ENCODE assay signal across 23 cellular contexts in the genomic region with DNA sequence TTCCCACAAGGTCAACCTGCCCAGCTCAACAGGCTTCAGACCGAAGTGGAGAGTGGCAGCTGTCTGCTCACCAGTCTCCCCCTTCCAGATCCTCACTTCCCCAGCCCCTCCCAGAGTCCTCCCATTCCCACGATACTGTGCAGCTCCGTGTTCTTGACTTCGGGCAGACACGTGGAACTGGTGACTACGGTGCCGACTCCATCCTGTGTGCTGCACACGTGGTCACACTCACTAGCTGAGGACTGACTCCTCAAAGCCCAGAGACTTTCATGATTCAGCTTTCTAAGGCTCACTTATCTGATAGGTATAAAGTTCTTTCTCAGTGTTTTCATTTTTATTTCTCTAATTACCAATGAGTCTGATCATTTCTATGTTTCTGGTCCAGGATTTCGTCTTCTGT. TPM values are rescaled to one million over a fixed set of nuclear protein-coding genes. Genes with fewer than 3 reads are reported as not detected.
A peak's percentile ranks its signal among the peaks of the same experiment; 100 is the strongest.
DNase-seq lines count a peak whose midpoint lies in the region; ATAC-seq, FAIRE-seq and TF ChIP-seq lines count a peak whose summit lies in the region.
"Had no signal": no experiment of that assay in that cellular context is flagged by ENCODE, and none has a peak within 500 bp of the region (broad histone marks: within the 10 kb centered on the region; RNA-seq: fewer than 3 reads in every experiment).

No MANE protein-coding gene starts in this region.

- TF ChIP-seq EP300 in HepG2 (IDR thresholded peaks at IDR 0.05; ENCODE audit: low read depth in 2 of 2, low read length in 2 of 2) (no peak), HepG2 (CRISPR knock-in tag; IDR thresholded peaks at IDR 0.05; ENCODE audit: borderline replicate concordance) (no peak)

- no peaks in the 10 kb centered on the region for H3K79me1 ChIP-seq in neuronal stem cell (ENCODE audit: low read depth, low read length)

- 40% methylated on average over 3 of the region's 9 CpGs for WGBS in HepG2 (ENCODE audit: low lambda C conversion rate)
- WGBS in right lobe of liver (ENCODE audit: insufficient coverage, low coverage, low lambda C conversion rate, missing lambda C conversion rate) = 60% methylated on average over 2 of the region's 9 CpGs
- no CpG with 5 or more reads among the region's 9 CpGs for WGBS in neuronal stem cell (ENCODE audit: extremely low coverage in 2 of 2, insufficient read length in 2 of 2, insufficient replicate concordance in 1 of 2), 2 donors
- 91% methylated on average over 9 of the region's 9 CpGs for WGBS in aorta, 2 donors

- DNase-seq in HepG2 (ENCODE audit: low spot score) = no peak
- no peak for DNase-seq in right lobe of liver
- DNase-seq in islet precursor cell = peak; percentile 33
- no peak for DNase-seq in neuronal stem cell (ENCODE audit: low spot score)
- DNase-seq in aorta = no peak
- DNase-seq in activated naive CD4-positive, alpha-beta T cell treated with anti-CD3 and anti-CD28 coated beads, Interleukin-2, amount 50 U/mL, for 16 hours = no peak
- DNase-seq in NCI-H1436 treated with DMSO at 0.1 percent for 48 hours (lab: John Stamatoyannopoulos, UW) = no peak
- no peak for DNase-seq in natural killer cell treated with Interleukin-12 subunit alpha and Interleukin-12 subunit beta and Interleukin-15 and Interleukin-18, amount 100 ng/mL, for 72 hours (ENCODE audit: low spot score)
- DNase-seq: 8988T; ACHN; AML-193; BE2C; Calu3; CD4-positive, alpha-beta T cell; COR-L47; DMS153; DND-41; GM23248; H9 had no signal

- no peak overlapping the region for H3K9ac ChIP-seq in HepG2 (ENCODE audit: insufficient read depth, low read depth, low read length)
- H3K9ac ChIP-seq in neuronal stem cell (ENCODE audit: low read depth, low read length, poor library complexity) = no peak overlapping the region
- H3K9ac ChIP-seq: BLaER1 treated with 17β-estradiol and CSF1 and Interleukin-3, amounts not matched to agents 10 nM and 100 nM; GM23248 had no signal

- no peaks in the 10 kb centered on the region for H3K9me3 Mint-ChIP-seq in natural killer cell treated with Interleukin-12 subunit alpha and Interleukin-12 subunit beta and Interleukin-15 and Interleukin-18, amount 100 ng/mL, for 72 hours
- H3K9me3 Mint-ChIP-seq: CD4-positive, alpha-beta T cell; H9 had no signal

- H4K91ac ChIP-seq in neuronal stem cell (ENCODE audit: low read depth, low read length, poor library complexity) = no peak overlapping the region

- no peak overlapping the region for H2BK5ac ChIP-seq in neuronal stem cell (ENCODE audit: low read length)

- BruUV-seq in HepG2 (replicated peaks; lab: Mats Ljungman, UMichigan) = no TSS peak

- H3K14ac ChIP-seq in neuronal stem cell (ENCODE audit: low read length) = peak overlapping the region; percentile 95

- no peaks in the 10 kb centered on the region for H3K36me3 Mint-ChIP-seq in natural killer cell treated with Interleukin-12 subunit alpha and Interleukin-12 subunit beta and Interleukin-15 and Interleukin-18, amount 100 ng/mL, for 72 hours
- H3K36me3 Mint-ChIP-seq: CD14-positive monocyte had no signal

- no peak overlapping the region for H4K8ac ChIP-seq in neuronal stem cell (ENCODE audit: low read depth, low read length)

- in situ Hi-C loops in HepG2 (cut with HindIII; ENCODE audit: extremely low pct_ligation_motif_present, low pct_unique_long_range_greater_than_20kb) = no loop called here

- intact Hi-C loops in HepG2 (cut with micrococcal nuclease; ENCODE audit: unreplicated experiment) (no loop called here), right lobe of liver (cut with DNase I) (no loop called here), aorta (cut with DNase I) (no loop called here)

- no peak overlapping the region for H3K4ac ChIP-seq in neuronal stem cell (ENCODE audit: low read length)

- H3K27me3 ChIP-seq in HepG2 (ENCODE audit: control insufficient read depth in 1 of 2, insufficient read depth in 2 of 2, low read length in 2 of 2) = peaks cover 2 to 26% of the 10 kb centered on the region in 2 experiments; a peak in 3 of 5 replicates
- no peaks in the 10 kb centered on the region for H3K27me3 ChIP-seq in right lobe of liver
- no peaks in the 10 kb centered on the region for H3K27me3 ChIP-seq in neuronal stem cell (ENCODE audit: control insufficient read depth in 3 of 3, insufficient read depth in 3 of 3, low read depth in 1 of 3, low read length in 3 of 3)
- H3K27me3 ChIP-seq in aorta (ENCODE audit: control insufficient read depth in 1 of 2, insufficient read depth in 2 of 2, low read length in 1 of 2) = no peaks in the 10 kb centered on the region
- H3K27me3 ChIP-seq: BE2C; BLaER1 treated with 17β-estradiol and CSF1 and Interleukin-3, amounts not matched to agents 10 nM and 100 nM had no signal

- H3K9me3 ChIP-seq in HepG2 (ENCODE audit: low read length) (no peaks in the 10 kb centered on the region), right lobe of liver (no peaks in the 10 kb centered on the region), neuronal stem cell (replicated peaks in 1 of 2; ENCODE audit: control insufficient read depth in 2 of 2, insufficient read depth in 1 of 2, low read depth in 1 of 2, low read length in 2 of 2) (no peaks in the 10 kb centered on the region), aorta (ENCODE audit: control insufficient read depth, low read length) (no peaks in the 10 kb centered on the region)
- H3K9me3 ChIP-seq: A549; BE2C; BLaER1 treated with 17β-estradiol and CSF1 and Interleukin-3, amounts not matched to agents 10 nM and 100 nM had no signal

- no peak for ATAC-seq in HepG2
- no peak for ATAC-seq in right lobe of liver
- peak; percentile 42 for ATAC-seq in aorta (ENCODE audit: low FRiP score)
- no peak for ATAC-seq in natural killer cell treated with Interleukin-12 subunit alpha and Interleukin-12 subunit beta and Interleukin-15 and Interleukin-18, amount 100 ng/mL, for 72 hours

- H2BK15ac ChIP-seq in neuronal stem cell (ENCODE audit: low read length) = no peak overlapping the region

- no peak overlapping the region for H2BK12ac ChIP-seq in neuronal stem cell (ENCODE audit: low read length)

- H3K23ac ChIP-seq in neuronal stem cell (ENCODE audit: low read depth, low read length, poor library complexity) = no peak overlapping the region

- H2AFZ ChIP-seq in HepG2 (ENCODE audit: low read length) = no peak overlapping the region
- no peak overlapping the region for H2AFZ ChIP-seq in neuronal stem cell (ENCODE audit: low read length)
- H2AFZ ChIP-seq: GM23248 had no signal

- H3K18ac ChIP-seq in neuronal stem cell (ENCODE audit: low read length) = no peak overlapping the region

- H3K4me1 Mint-ChIP-seq in natural killer cell treated with Interleukin-12 subunit alpha and Interleukin-12 subunit beta and Interleukin-15 and Interleukin-18, amount 100 ng/mL, for 72 hours (ENCODE audit: low read depth in 2 of 2) = no peaks in the 10 kb centered on the region

- TF ChIP-seq POLR2A in HepG2 (IDR thresholded peaks at IDR 0.05; ENCODE audit: insufficient read depth in 1 of 2, low read depth in 2 of 2, low read length in 2 of 2) (no peak), right lobe of liver (IDR thresholded peaks at IDR 0.05) (no peak)

- H3K79me2 ChIP-seq in HepG2 (ENCODE audit: insufficient read depth, low read length) = no peaks in the 10 kb centered on the region

- H3K4me2 ChIP-seq in HepG2 (ENCODE audit: low read depth, low read length) (no peak overlapping the region), neuronal stem cell (ENCODE audit: insufficient read depth, low read length, poor library complexity, severe bottlenecking) (no peak overlapping the region)
- H3K4me2 ChIP-seq: A549; BLaER1 treated with 17β-estradiol and CSF1 and Interleukin-3, amounts not matched to agents 10 nM and 100 nM had no signal

- no peak overlapping the region for H3K27ac Mint-ChIP-seq in natural killer cell treated with Interleukin-12 subunit alpha and Interleukin-12 subunit beta and Interleukin-15 and Interleukin-18, amount 100 ng/mL, for 72 hours
- H3K27ac Mint-ChIP-seq: CD14-positive monocyte; CD4-positive, alpha-beta T cell; H9 had no signal

- no peaks in the 10 kb centered on the region for H3K36me3 ChIP-seq in HepG2 (replicated peaks in 1 of 2; ENCODE audit: control insufficient read depth in 1 of 2, insufficient read depth in 2 of 2, low read length in 2 of 2)
- no peaks in the 10 kb centered on the region for H3K36me3 ChIP-seq in right lobe of liver
- H3K36me3 ChIP-seq in neuronal stem cell (replicated peaks in 1 of 2; ENCODE audit: control insufficient read depth in 2 of 2, insufficient read depth in 2 of 2, low read length in 2 of 2) = no peaks in the 10 kb centered on the region
- no peaks in the 10 kb centered on the region for H3K36me3 ChIP-seq in aorta (ENCODE audit: control insufficient read depth in 1 of 2, insufficient read depth in 2 of 2, low read length in 1 of 2)
- H3K36me3 ChIP-seq: BE2C; BLaER1 treated with 17β-estradiol and CSF1 and Interleukin-3, amounts not matched to agents 10 nM and 100 nM had no signal

- POLR2A ChIA-PET in HepG2 (lab: Yijun Ruan, JAX) = no interaction called here

- FAIRE-seq in HepG2 (lab: Jason Lieb, UNC) = no peak
- FAIRE-seq: A549, G401.6 had no signal

- H3K4me3 Mint-ChIP-seq in natural killer cell treated with Interleukin-12 subunit alpha and Interleukin-12 subunit beta and Interleukin-15 and Interleukin-18, amount 100 ng/mL, for 72 hours = no peak overlapping the region
- H3K4me3 Mint-ChIP-seq: CD14-positive monocyte; CD4-positive, alpha-beta T cell; H9 had no signal

- no peak overlapping the region for H2AK5ac ChIP-seq in neuronal stem cell (ENCODE audit: low read depth, low read length)

- H4K20me1 ChIP-seq in HepG2 (ENCODE audit: insufficient read depth, low read length) = no peaks in the 10 kb centered on the region
- H4K20me1 ChIP-seq: BLaER1 treated with 17β-estradiol and CSF1 and Interleukin-3, amounts not matched to agents 10 nM and 100 nM had no signal

- H2BK120ac ChIP-seq in neuronal stem cell (ENCODE audit: low read depth, low read length) = no peak overlapping the region

- no peak overlapping the region for H3K4me3 ChIP-seq in HepG2 (replicated peaks in 1 of 3; ENCODE audit: insufficient read depth in 1 of 3, low read depth in 2 of 3, low read length in 3 of 3)
- no peak overlapping the region for H3K4me3 ChIP-seq in right lobe of liver
- H3K4me3 ChIP-seq in neuronal stem cell (ENCODE audit: low read length in 2 of 2) = no peak overlapping the region
- H3K4me3 ChIP-seq in aorta (ENCODE audit: low read length in 2 of 2) = no peak overlapping the region
- H3K4me3 ChIP-seq: A549; BLaER1 treated with 17β-estradiol and CSF1 and Interleukin-3, amounts not matched to agents 10 nM and 100 nM; GM23248 had no signal

- H3K4me1 ChIP-seq in HepG2 (ENCODE audit: insufficient read depth, low read length) = no peaks in the 10 kb centered on the region
- no peaks in the 10 kb centered on the region for H3K4me1 ChIP-seq in right lobe of liver
- H3K4me1 ChIP-seq in neuronal stem cell (ENCODE audit: control insufficient read depth in 2 of 2, insufficient read depth in 1 of 2, low read depth in 1 of 2, low read length in 2 of 2) = peaks cover 8 to 10% of the 10 kb centered on the region in 2 donors
- no peaks in the 10 kb centered on the region for H3K4me1 ChIP-seq in aorta (ENCODE audit: control insufficient read depth in 1 of 2, insufficient read depth in 2 of 2, low read length in 2 of 2)
- H3K4me1 ChIP-seq: A549; BE2C; BLaER1 treated with 17β-estradiol and CSF1 and Interleukin-3, amounts not matched to agents 10 nM and 100 nM had no signal

- no peak overlapping the region for H3K27ac ChIP-seq in HepG2 (ENCODE audit: extremely low read length, insufficient read depth, low read length)
- H3K27ac ChIP-seq in right lobe of liver = no peak overlapping the region
- H3K27ac ChIP-seq in neuronal stem cell (replicated peaks; ENCODE audit: low read length) = no peak overlapping the region
- no peak overlapping the region for H3K27ac ChIP-seq in aorta (ENCODE audit: low read depth in 1 of 2, low read length in 2 of 2)
- H3K27ac ChIP-seq: A549; BLaER1 treated with 17β-estradiol and CSF1 and Interleukin-3, amounts not matched to agents 10 nM and 100 nM; GM23248 had no signal

- TF ChIP-seq CTCF in HepG2 (CRISPR knock-in tag; IDR thresholded peaks at IDR 0.05) (no peak), right lobe of liver (IDR thresholded peaks at IDR 0.05) (no peak)

- CTCF ChIA-PET in HepG2 (lab: Yijun Ruan, JAX; ENCODE audit: low intra/inter-chr PET ratio, low total read pairs) = no interaction called here

- TF ChIP-seq RAD21 in HepG2 (CRISPR knock-in tag; IDR thresholded peaks at IDR 0.05) = no peak

- no peaks in the 10 kb centered on the region for H3K27me3 Mint-ChIP-seq in natural killer cell treated with Interleukin-12 subunit alpha and Interleukin-12 subunit beta and Interleukin-15 and Interleukin-18, amount 100 ng/mL, for 72 hours
- H3K27me3 Mint-ChIP-seq: CD4-positive, alpha-beta T cell had no signal

RNA-seq across cellular contexts. Expression of a gene that starts 32.4 kb away (rescaled TPM):
- total RNA-seq in HepG2 (2016; rRNA removed; fragmentation: Illumina TruSeq; extraction: Trizol) (not detected in 2 replicates), right lobe of liver (1 to 10 TPM in 1 of 6 experiments, under 1 TPM in 5; 0.20 to 1.2 (median 0.56) TPM), aorta (1 to 10 TPM; 3.3 to 3.6 TPM)
- not detected in 2 replicates for total RNA-seq in HepG2 (2016; cell fraction: cytosol; rRNA removed; fragmentation: Illumina TruSeq; extraction: Trizol; ENCODE audit: low read depth)
- not detected in 2 replicates for total RNA-seq in HepG2 (2016; cell fraction: insoluble cytoplasmic fraction; rRNA removed; fragmentation: Illumina TruSeq; extraction: Trizol)
- not detected in 2 replicates for total RNA-seq in HepG2 (2016; cell fraction: membrane; rRNA removed; fragmentation: Illumina TruSeq; extraction: Trizol)
- total RNA-seq in HepG2 (2016; cell fraction: nucleus; rRNA removed; fragmentation: Illumina TruSeq; extraction: Trizol) = not detected in 2 replicates
- polyA plus RNA-seq in HepG2 (2011; rRNA removed) (0.13 and 0.24 TPM in 2 replicates), aorta (under 1 TPM in 1 of 2 donors, not detected in 1; 0.82 TPM)
- 0.04 TPM in 1 of 2 replicates, not detected in the other for polyA plus RNA-seq in HepG2 (2011; cell fraction: cytosol; rRNA removed)
- polyA plus RNA-seq in HepG2 (2011; cell fraction: nucleus; rRNA removed) = 0.80 and 0.81 TPM in 2 replicates
- 0.20 TPM in 1 of 2 replicates, not detected in the other for polyA plus RNA-seq in HepG2 (2012)
- not detected in 2 replicates for polyA plus RNA-seq in HepG2 (2016; cell fraction: cytosol; fragmentation: Illumina TruSeq; extraction: Trizol; ENCODE audit: low read depth)
- not detected in 2 replicates for polyA plus RNA-seq in HepG2 (2016; cell fraction: insoluble cytoplasmic fraction; fragmentation: Illumina TruSeq; extraction: Trizol; ENCODE audit: low read depth)
- polyA plus RNA-seq in HepG2 (2016; cell fraction: membrane; fragmentation: Illumina TruSeq; extraction: Trizol; ENCODE audit: low read depth) = not detected in 2 replicates
- polyA plus RNA-seq in HepG2 (2016; cell fraction: nucleus; fragmentation: Illumina TruSeq; extraction: Trizol; ENCODE audit: insufficient read depth, low read depth) = not detected in 2 replicates
- polyA minus RNA-seq in HepG2 (2011; rRNA and poly(A)+ RNA removed; ENCODE audit: low replicate concordance) = 0.56 TPM in 1 of 2 replicates, not detected in the other
- not detected in 2 replicates for polyA minus RNA-seq in HepG2 (2011; cell fraction: cytosol; rRNA and poly(A)+ RNA removed)
- polyA minus RNA-seq in HepG2 (2011; cell fraction: nucleus; rRNA and poly(A)+ RNA removed) = 0.37 TPM in 1 of 2 replicates, not detected in the other
- polyA plus RNA-seq in neuronal stem cell (2013, experiment 1 of 2) = 0.11 TPM
- 0.08 TPM for polyA plus RNA-seq in neuronal stem cell (2013, experiment 2 of 2)
- 1 to 10 TPM; 1.0 to 1.9 TPM for total RNA-seq in natural killer cell treated with Interleukin-12 subunit alpha and Interleukin-12 subunit beta and Interleukin-15 and Interleukin-18, amount 100 ng/mL, for 72 hours
- total RNA-seq: GM23248, H9 had no signal
- polyA plus RNA-seq: CD14-positive monocyte, GM23248 had no signal
